9 cellular contexts compared by ENCODE assay signal in genomic region chr6:27669278-27669797, GRCh38.
A peak's percentile ranks its signal among the peaks of the same experiment; 100 is the strongest.
DNase-seq lines count a peak whose midpoint lies in the region; ATAC-seq lines count a peak whose summit lies in the region.
"Had no signal": no experiment of that assay in that cellular context is flagged by ENCODE, and none has a peak within 500 bp of the region (broad histone marks: within the 10 kb centered on the region; RNA-seq: fewer than 3 reads in every experiment).

No MANE protein-coding gene starts in this region.

- H3K4me1 ChIP-seq in CD8-positive, alpha-beta memory T cell (ENCODE audit: insufficient read depth, low read length), result peaks cover 5% of the 10 kb centered on the region
- H3K4me1 ChIP-seq in HUES48 (ENCODE audit: control insufficient read depth, insufficient read depth, low read length), result peaks cover 10% of the 10 kb centered on the region

- ATAC-seq in HG03025 (IDR thresholded peaks at IDR 0.05; ENCODE audit: low FRiP score, unreplicated experiment) (no peak), GM18909 (IDR thresholded peaks at IDR 0.05; ENCODE audit: poor library complexity, unreplicated experiment) (no peak)

- peaks cover 24 to 54% (median 31%) of the 10 kb centered on the region in 3 donors for H3K4me1 Mint-ChIP-seq in CD8-positive, alpha-beta memory T cell
- peaks cover 44% of the 10 kb centered on the region for H3K4me1 Mint-ChIP-seq in activated T-helper 2 cell treated with anti-CD3 and anti-CD28 coated beads, Interferon-gamma antibody, Interleukin-2, Interleukin-4, amounts not matched to agents 10 μg/mL and 5 μg/mL and 100 μg/mL, durations not matched to agents 14 hours and 24 hours and 36 hours (ENCODE audit: low read depth)

- H3K9me3 Mint-ChIP-seq in CD8-positive, alpha-beta memory T cell, result peaks cover 24 to 59% (median 55%) of the 10 kb centered on the region in 5 donors
- peaks cover 4% of the 10 kb centered on the region for H3K9me3 Mint-ChIP-seq in activated T-helper 2 cell treated with anti-CD3 and anti-CD28 coated beads, Interferon-gamma antibody, Interleukin-2, Interleukin-4, amounts not matched to agents 10 μg/mL and 5 μg/mL and 100 μg/mL, durations not matched to agents 14 hours and 24 hours and 36 hours

- H3K27me3 ChIP-seq in CD8-positive, alpha-beta memory T cell (ENCODE audit: insufficient read depth, low read length, poor library complexity, severe bottlenecking), result peaks cover 84% of the 10 kb centered on the region
- H3K27me3 ChIP-seq in HUES48 (ENCODE audit: control insufficient read depth, insufficient read depth, low read length), result peaks cover 41% of the 10 kb centered on the region

- peak overlapping the region in 7 of 8 donors; percentile 3 to 84 (median 73) for H3K27ac Mint-ChIP-seq in CD8-positive, alpha-beta memory T cell
- peak overlapping the region; percentile 62 for H3K27ac Mint-ChIP-seq in activated T-helper 2 cell treated with anti-CD3 and anti-CD28 coated beads, Interferon-gamma antibody, Interleukin-2, Interleukin-4, amounts not matched to agents 10 μg/mL and 5 μg/mL and 100 μg/mL, durations not matched to agents 14 hours and 24 hours and 36 hours

- H3K27ac ChIP-seq in CD8-positive, alpha-beta memory T cell (ENCODE audit: low read depth, low read length), result peak overlapping the region; percentile 34
- H3K27ac ChIP-seq in HUES48 (ENCODE audit: low read depth, low read length), result no peak overlapping the region

- DNase-seq in CD8-positive, alpha-beta memory T cell, result no peak
- no peak for DNase-seq in activated T-helper 2 cell treated with anti-CD3 and anti-CD28 coated beads, Interferon-gamma antibody, Interleukin-2, Interleukin-4, amounts not matched to agents 10 μg/mL and 5 μg/mL and 100 μg/mL, durations not matched to agents 14 hours and 24 hours and 36 hours (ENCODE audit: low spot score)
- peak; percentile 17 to 31 for DNase-seq in lung microvascular endothelial cell (ENCODE audit: low read depth in 2 of 2)
- no peak for DNase-seq in stimulated activated CD8-positive, alpha-beta memory T cell treated with anti-CD3 and anti-CD28 coated beads, Interleukin-4, amount 100 ng/mL, for 48 hours
- no peak for DNase-seq in AG08395 (ENCODE audit: low spot score)
- DNase-seq: NCI-H187 had no signal

- peak overlapping the region; percentile 5 to 72 (median 57) for H3K4me3 Mint-ChIP-seq in CD8-positive, alpha-beta memory T cell
- peak overlapping the region; percentile 77 for H3K4me3 Mint-ChIP-seq in activated T-helper 2 cell treated with anti-CD3 and anti-CD28 coated beads, Interferon-gamma antibody, Interleukin-2, Interleukin-4, amounts not matched to agents 10 μg/mL and 5 μg/mL and 100 μg/mL, durations not matched to agents 14 hours and 24 hours and 36 hours (ENCODE audit: low read depth)

- CTCF ChIA-PET in CD8-positive, alpha-beta memory T cell (lab: Charles Lee), result interaction anchor here (1.0 to 1.9 kb wide), 2 partner anchors 18 to 60 kb away, joined by 3 to 4 read pairs; no protein-coding TSS in a partner anchor

- H3K9ac ChIP-seq in HUES48 (ENCODE audit: low read depth, low read length), result no peak overlapping the region

- no peak overlapping the region for H3K4me3 ChIP-seq in CD8-positive, alpha-beta memory T cell (ENCODE audit: low read length)
- H3K4me3 ChIP-seq in HUES48 (ENCODE audit: low read depth, low read length), result peak overlapping the region; percentile 90

- H3K9me3 ChIP-seq in CD8-positive, alpha-beta memory T cell (ENCODE audit: low read length), result no peaks in the 10 kb centered on the region
- no peaks in the 10 kb centered on the region for H3K9me3 ChIP-seq in HUES48 (ENCODE audit: control insufficient read depth, insufficient read depth, low read length)

- peaks cover 0 to 4% (median 3%) of the 10 kb centered on the region in 3 donors for H3K36me3 Mint-ChIP-seq in CD8-positive, alpha-beta memory T cell
- no peaks in the 10 kb centered on the region for H3K36me3 Mint-ChIP-seq in activated T-helper 2 cell treated with anti-CD3 and anti-CD28 coated beads, Interferon-gamma antibody, Interleukin-2, Interleukin-4, amounts not matched to agents 10 μg/mL and 5 μg/mL and 100 μg/mL, durations not matched to agents 14 hours and 24 hours and 36 hours (ENCODE audit: low read depth)

- H3K27me3 Mint-ChIP-seq in CD8-positive, alpha-beta memory T cell, result peaks cover 91 to 92% of the 10 kb centered on the region in 2 donors
- peaks cover 59% of the 10 kb centered on the region for H3K27me3 Mint-ChIP-seq in activated T-helper 2 cell treated with anti-CD3 and anti-CD28 coated beads, Interferon-gamma antibody, Interleukin-2, Interleukin-4, amounts not matched to agents 10 μg/mL and 5 μg/mL and 100 μg/mL, durations not matched to agents 14 hours and 24 hours and 36 hours (ENCODE audit: low read depth)

- POLR2A ChIA-PET in CD8-positive, alpha-beta memory T cell (lab: Charles Lee), result interaction anchor here (0.5 kb wide), 1 partner anchor 1341 kb away, joined by 3 read pairs; no protein-coding TSS in a partner anchor

- H3K36me3 ChIP-seq in CD8-positive, alpha-beta memory T cell (ENCODE audit: insufficient read depth, low read length), result no peaks in the 10 kb centered on the region
- H3K36me3 ChIP-seq in HUES48 (ENCODE audit: control insufficient read depth, insufficient read depth, low read length), result no peaks in the 10 kb centered on the region

- intact Hi-C loops in activated T-helper 2 cell treated with anti-CD3 and anti-CD28 coated beads, Interferon-gamma antibody, Interleukin-2, Interleukin-4, amounts not matched to agents 10 μg/mL and 5 μg/mL and 100 μg/mL, durations not matched to agents 14 hours and 24 hours and 36 hours (cut with micrococcal nuclease), result loop anchor here (1.0 to 2.0 kb wide), 3 partner anchors 11 to 493 kb away; no protein-coding TSS in a partner anchor

Comparison
In these comparisons a context has a peak if more than half of its experiments do, and no peak if none do; other contexts are left out.
1. DNase-seq: peak in lung microvascular endothelial cell (2 of 2); none in CD8-positive, alpha-beta memory T cell (0 of 5), activated T-helper 2 cell treated with anti-CD3 and anti-CD28 coated beads, Interferon-gamma antibody, Interleukin-2, Interleukin-4, amounts not matched to agents 10 μg/mL and 5 μg/mL and 100 μg/mL, durations not matched to agents 14 hours and 24 hours and 36 hours (single experiment), stimulated activated CD8-positive, alpha-beta memory T cell treated with anti-CD3 and anti-CD28 coated beads, Interleukin-4, amount 100 ng/mL, for 48 hours (single experiment) and AG08395 (single experiment).